Comparison of ENCODE assay signal across 28 cellular contexts in genomic region chr5:101260857-101261256, GRCh38.
"Had no signal": no experiment of that assay in that cellular context is flagged by ENCODE, and none has a peak within 500 bp of the region (broad histone marks: within the 10 kb centered on the region; RNA-seq: fewer than 3 reads in every experiment).

No MANE protein-coding gene starts in this region.

- H3K27ac Mint-ChIP-seq: activated CD4-positive, alpha-beta memory T cell treated with anti-CD3 and anti-CD28 coated beads for 36 hours; activated CD4-positive, alpha-beta T cell treated with anti-CD3 and anti-CD28 coated beads, Interleukin-2, amount 10 ng/mL, durations not matched to agents 24 days and 14 days; activated naive CD4-positive, alpha-beta T cell treated with anti-CD3 and anti-CD28 coated beads, Interleukin-2, amount 10 ng/mL, durations not matched to agents 7 days and 5 days; activated naive CD8-positive, alpha-beta T cell treated with anti-CD3 and anti-CD28 coated beads, Interleukin-2, amount 10 ng/mL, durations not matched to agents 7 days and 5 days; activated T-helper 1 cell treated with anti-CD3 and anti-CD28 coated beads, Interleukin-12 subunit alpha, Interleukin-12 subunit beta, Interleukin-2, Interleukin-4 antibody, amounts not matched to agents 30 ng/mL and 10 ng/mL and 1 ng/mL, durations not matched to agents 14 hours and 24 hours and 36 hours; brain; effector memory CD8-positive, alpha-beta T cell; memory B cell; natural killer cell; neural progenitor cell; stimulated activated naive CD8-positive, alpha-beta T cell treated with anti-CD3 and anti-CD28 coated beads, Interleukin-15, Interleukin-2, amounts not matched to agents 100 ng/mL and 50 ng/mL, for 24 hours; T-helper 17 cell had no signal

- H3K4me1 ChIP-seq: ascending aorta, neural progenitor cell, right lobe of liver, upper lobe of right lung had no signal

- H3K4me1 Mint-ChIP-seq: activated CD4-positive, alpha-beta T cell treated with anti-CD3 and anti-CD28 coated beads, Interleukin-2, amount 10 ng/mL, durations not matched to agents 24 days and 14 days; activated naive CD4-positive, alpha-beta T cell treated with anti-CD3 and anti-CD28 coated beads, Interleukin-2, amount 10 ng/mL, durations not matched to agents 7 days and 5 days; activated naive CD8-positive, alpha-beta T cell treated with anti-CD3 and anti-CD28 coated beads, Interleukin-2, amount 10 ng/mL, durations not matched to agents 7 days and 5 days; brain; memory B cell; natural killer cell; neural progenitor cell; T-helper 17 cell had no signal

- H3K27me3 ChIP-seq: ascending aorta, neural progenitor cell, right lobe of liver, upper lobe of right lung had no signal

- H3K4me3 Mint-ChIP-seq: activated CD4-positive, alpha-beta memory T cell treated with anti-CD3 and anti-CD28 coated beads for 36 hours; activated CD4-positive, alpha-beta T cell treated with anti-CD3 and anti-CD28 coated beads, Interleukin-2, amount 10 ng/mL, durations not matched to agents 24 days and 14 days; activated naive CD4-positive, alpha-beta T cell treated with anti-CD3 and anti-CD28 coated beads, Interleukin-2, amount 10 ng/mL, durations not matched to agents 7 days and 5 days; activated naive CD8-positive, alpha-beta T cell treated with anti-CD3 and anti-CD28 coated beads, Interleukin-2, amount 10 ng/mL, durations not matched to agents 7 days and 5 days; activated T-helper 1 cell treated with anti-CD3 and anti-CD28 coated beads, Interleukin-12 subunit alpha, Interleukin-12 subunit beta, Interleukin-2, Interleukin-4 antibody, amounts not matched to agents 30 ng/mL and 10 ng/mL and 1 ng/mL, durations not matched to agents 14 hours and 24 hours and 36 hours; brain; effector memory CD8-positive, alpha-beta T cell; memory B cell; natural killer cell; neural progenitor cell; stimulated activated naive CD8-positive, alpha-beta T cell treated with anti-CD3 and anti-CD28 coated beads, Interleukin-15, Interleukin-2, amounts not matched to agents 100 ng/mL and 50 ng/mL, for 24 hours; T-helper 17 cell had no signal

- ATAC-seq: effector memory CD8-positive, alpha-beta T cell; left cardiac atrium; natural killer cell; right lobe of liver; T-helper 17 cell; upper lobe of right lung had no signal

- H3K27ac ChIP-seq: ascending aorta, neural progenitor cell, right lobe of liver, upper lobe of right lung had no signal

- H3K36me3 Mint-ChIP-seq: activated CD4-positive, alpha-beta memory T cell treated with anti-CD3 and anti-CD28 coated beads for 36 hours; activated naive CD4-positive, alpha-beta T cell treated with anti-CD3 and anti-CD28 coated beads, Interleukin-2, amount 10 ng/mL, durations not matched to agents 7 days and 5 days; activated naive CD8-positive, alpha-beta T cell treated with anti-CD3 and anti-CD28 coated beads, Interleukin-2, amount 10 ng/mL, durations not matched to agents 7 days and 5 days; brain; memory B cell; natural killer cell; neural progenitor cell had no signal

- DNase-seq: activated CD4-positive, alpha-beta memory T cell treated with anti-CD3 and anti-CD28 coated beads for 36 hours; activated CD4-positive, alpha-beta T cell treated with anti-CD3 and anti-CD28 coated beads, Interleukin-2, amount 10 ng/mL, durations not matched to agents 24 days and 14 days; activated CD4-positive, CD25-positive, alpha-beta regulatory T cell treated with anti-CD3 and anti-CD28 coated beads, Interleukin-2, amount 50 U/mL, for 72 hours; activated CD8-positive, alpha-beta memory T cell treated with anti-CD3 and anti-CD28 coated beads, Interleukin-2, amount 50 U/mL, for 4 hours; activated effector memory CD4-positive, alpha-beta T cell treated with anti-CD3 and anti-CD28 coated beads, Interleukin-2, amount 50 U/mL, for 16 hours; activated naive CD4-positive, alpha-beta T cell treated with anti-CD3 and anti-CD28 coated beads, Interleukin-2, amount 10 ng/mL, durations not matched to agents 7 days and 5 days; activated naive CD8-positive, alpha-beta T cell treated with anti-CD3 and anti-CD28 coated beads, Interleukin-2, amount 10 ng/mL, durations not matched to agents 7 days and 5 days; activated T-cell treated with anti-CD3 and anti-CD28 coated beads, Interleukin-2, amount 50 U/mL, for 1 hour; cortex of kidney; effector memory CD8-positive, alpha-beta T cell; islet precursor cell; left cardiac atrium; midbrain; natural killer cell; posterior cingulate gyrus; right lobe of liver; stimulated activated CD4-positive, alpha-beta T cell treated with anti-CD3 and anti-CD28 coated beads, Interleukin-12 subunit alpha, Interleukin-12 subunit beta, amount 100 ng/mL, for 4 hours; stimulated activated CD4-positive, alpha-beta T cell treated with anti-CD3 and anti-CD28 coated beads, Interleukin-4, amount 100 ng/mL, for 1 hour; T-helper 17 cell; T1000; upper lobe of right lung had no signal

- H3K9me3 Mint-ChIP-seq: activated CD4-positive, alpha-beta memory T cell treated with anti-CD3 and anti-CD28 coated beads for 36 hours; activated CD4-positive, alpha-beta T cell treated with anti-CD3 and anti-CD28 coated beads, Interleukin-2, amount 10 ng/mL, durations not matched to agents 24 days and 14 days; activated T-helper 1 cell treated with anti-CD3 and anti-CD28 coated beads, Interleukin-12 subunit alpha, Interleukin-12 subunit beta, Interleukin-2, Interleukin-4 antibody, amounts not matched to agents 30 ng/mL and 10 ng/mL and 1 ng/mL, durations not matched to agents 14 hours and 24 hours and 36 hours; stimulated activated naive CD8-positive, alpha-beta T cell treated with anti-CD3 and anti-CD28 coated beads, Interleukin-15, Interleukin-2, amounts not matched to agents 100 ng/mL and 50 ng/mL, for 24 hours had no signal

- FAIRE-seq: endothelial cell of umbilical vein had no signal

- H3K4me3 ChIP-seq: ascending aorta, neural progenitor cell, right lobe of liver, upper lobe of right lung had no signal

- H3K27me3 Mint-ChIP-seq: activated CD4-positive, alpha-beta memory T cell treated with anti-CD3 and anti-CD28 coated beads for 36 hours; activated CD4-positive, alpha-beta T cell treated with anti-CD3 and anti-CD28 coated beads, Interleukin-2, amount 10 ng/mL, durations not matched to agents 24 days and 14 days; activated naive CD4-positive, alpha-beta T cell treated with anti-CD3 and anti-CD28 coated beads, Interleukin-2, amount 10 ng/mL, durations not matched to agents 7 days and 5 days; memory B cell; stimulated activated naive CD8-positive, alpha-beta T cell treated with anti-CD3 and anti-CD28 coated beads, Interleukin-15, Interleukin-2, amounts not matched to agents 100 ng/mL and 50 ng/mL, for 24 hours; T-helper 17 cell had no signal

- H3K36me3 ChIP-seq: ascending aorta, neural progenitor cell, right lobe of liver, upper lobe of right lung had no signal

- H3K9me3 ChIP-seq: ascending aorta, right lobe of liver, upper lobe of right lung had no signal
